In genomic region chr7:71633571-71634008, GRCh38 we compare ENCODE assay signal across 9 cellular contexts.
DNase-seq lines count a peak whose midpoint lies in the region; ATAC-seq and TF ChIP-seq lines count a peak whose summit lies in the region.
"Had no signal": no experiment of that assay in that cellular context is flagged by ENCODE, and none has a peak within 500 bp of the region (broad histone marks: within the 10 kb centered on the region; RNA-seq: fewer than 3 reads in every experiment).

No MANE protein-coding gene starts in this region.

- TF ChIP-seq CTCF in esophagus muscularis mucosa (IDR thresholded peaks at IDR 0.05) (no peak), OCI-LY7 (conservative IDR thresholded peaks at IDR 0.05; ENCODE audit: low read length) (no peak), GM13977 (IDR thresholded peaks at IDR 0.05; ENCODE audit: extremely low read depth, insufficient read depth, missing control alignments) (no peak)

- H4K8ac ChIP-seq in trophoblast cell (ENCODE audit: low read depth, low read length), result no peak overlapping the region

- no peak overlapping the region for H3K18ac ChIP-seq in trophoblast cell (ENCODE audit: low read length)

- H3K27me3 ChIP-seq in NT2/D1 (ENCODE audit: insufficient read depth, insufficient read length) (no peaks in the 10 kb centered on the region), esophagus muscularis mucosa (no peaks in the 10 kb centered on the region), trophoblast cell (ENCODE audit: insufficient read depth, low read length) (no peaks in the 10 kb centered on the region)

- intact Hi-C loops in esophagus muscularis mucosa (cut with DNase I) (no loop called here), OCI-LY7 (cut with micrococcal nuclease; ENCODE audit: unreplicated experiment) (no loop called here)

- H3K4me2 ChIP-seq in trophoblast cell (ENCODE audit: low read length) (peak overlapping the region; percentile 36), OCI-LY7 (ENCODE audit: low read length) (no peak overlapping the region)

- H2AK5ac ChIP-seq in trophoblast cell (ENCODE audit: low read length), result no peak overlapping the region

- in situ Hi-C loops in GM13977 (cut with MboI; ENCODE audit: low pct_unique_long_range_greater_than_20kb, low sequenced_read_pairs, unreplicated experiment), result no loop called here

- H3K27ac ChIP-seq in esophagus muscularis mucosa (replicated peaks in 1 of 4), result peak overlapping the region; percentile 40 to 69 (median 57)
- H3K27ac ChIP-seq in trophoblast cell (ENCODE audit: low read depth, low read length), result peak overlapping the region; percentile 73
- H3K27ac ChIP-seq in OCI-LY7 (ENCODE audit: low read depth, low read length, poor library complexity, severe bottlenecking), result no peak overlapping the region

- POLR2A ChIA-PET in OCI-LY7 (lab: Charles Lee), result no interaction called here

- H3K4me3 ChIP-seq in NT2/D1 (ENCODE audit: insufficient read length, low read depth) (no peak overlapping the region), esophagus muscularis mucosa (peak overlapping the region; percentile 3 to 26 (median 14)), trophoblast cell (ENCODE audit: low read depth, low read length) (no peak overlapping the region), OCI-LY7 (ENCODE audit: low read depth, low read length, poor library complexity, severe bottlenecking) (no peak overlapping the region)

- peaks cover 4% of the 10 kb centered on the region for H3K79me1 ChIP-seq in trophoblast cell (ENCODE audit: low read length)

- H2BK12ac ChIP-seq in trophoblast cell (ENCODE audit: low read length), result no peak overlapping the region

- 2% methylated on average over 3 of the region's 5 CpGs for WGBS in esophagus muscularis mucosa
- WGBS in trophoblast cell (ENCODE audit: extremely low coverage, insufficient coverage, insufficient read length), result no CpG with 5 or more reads among the region's 5 CpGs

- H3K79me2 ChIP-seq in trophoblast cell (ENCODE audit: control insufficient read depth, insufficient read depth, low read length, poor library complexity), result no peaks in the 10 kb centered on the region
- H3K79me2 ChIP-seq in OCI-LY7 (ENCODE audit: insufficient read depth, low read depth, low read length), result no peaks in the 10 kb centered on the region

- H3K9ac ChIP-seq in NT2/D1 (ENCODE audit: insufficient read length, low read depth), result peak overlapping the region; percentile 4
- H3K9ac ChIP-seq in trophoblast cell (ENCODE audit: low read length), result no peak overlapping the region

- H2AFZ ChIP-seq in trophoblast cell (ENCODE audit: insufficient read depth, low read length, poor library complexity) (no peak overlapping the region), OCI-LY7 (ENCODE audit: low read length) (no peak overlapping the region)

- TF ChIP-seq EP300 in esophagus muscularis mucosa (IDR thresholded peaks at IDR 0.05), result no peak

- H2BK120ac ChIP-seq in trophoblast cell (ENCODE audit: insufficient read depth, low read length, poor library complexity), result peak overlapping the region; percentile 20

- TF ChIP-seq POLR2A in esophagus muscularis mucosa (IDR thresholded peaks at IDR 0.05; ENCODE audit: low read depth), result no peak

- no peaks in the 10 kb centered on the region for H4K20me1 ChIP-seq in OCI-LY7 (ENCODE audit: insufficient read depth, low read length)

- H3K4me1 ChIP-seq in NT2/D1 (ENCODE audit: insufficient read depth, insufficient read length) (no peaks in the 10 kb centered on the region), esophagus muscularis mucosa (peaks cover 11 to 20% (median 18%) of the 10 kb centered on the region in 4 donors), trophoblast cell (ENCODE audit: control insufficient read depth in 1 of 2, insufficient read depth in 2 of 2, low read length in 2 of 2) (peaks cover 10 to 22% of the 10 kb centered on the region in 2 experiments), OCI-LY7 (ENCODE audit: insufficient read depth, low read length, poor library complexity, severe bottlenecking) (no peaks in the 10 kb centered on the region)

- no peak for ATAC-seq in HG03159 (IDR thresholded peaks at IDR 0.05; ENCODE audit: unreplicated experiment)

- H3K23ac ChIP-seq in trophoblast cell (ENCODE audit: low read length), result no peak overlapping the region

- H3K36me3 ChIP-seq in NT2/D1 (ENCODE audit: insufficient read depth, insufficient read length, low read length) (no peaks in the 10 kb centered on the region), esophagus muscularis mucosa (no peaks in the 10 kb centered on the region), trophoblast cell (ENCODE audit: control insufficient read depth in 1 of 2, insufficient read depth in 2 of 2, low read length in 2 of 2) (no peaks in the 10 kb centered on the region), OCI-LY7 (ENCODE audit: insufficient read depth, low read length) (no peaks in the 10 kb centered on the region)

- BruUV-seq in OCI-LY7 (replicated peaks; lab: Mats Ljungman, UMichigan), result no TSS peak

- DNase-seq in ELR (ENCODE audit: low read depth) (peak; percentile 10), NT2/D1 (ENCODE audit: low read depth, low spot score) (peak; percentile 75), esophagus muscularis mucosa (ENCODE audit: extremely low spot score) (no peak), trophoblast cell (peak in 1 of 2 donors; percentile 12), OCI-LY7 (ENCODE audit: low spot score) (no peak), NCI-H146 treated with DMSO at 0.1 percent for 48 hours (lab: John Stamatoyannopoulos, UW; ENCODE audit: unreplicated experiment) (no peak), GM13977 (ENCODE audit: low spot score) (no peak)
- DNase-seq: right cardiac atrium had no signal

- H3K9me3 ChIP-seq in NT2/D1 (ENCODE audit: insufficient read depth, low read length) (no peaks in the 10 kb centered on the region), esophagus muscularis mucosa (no peaks in the 10 kb centered on the region), trophoblast cell (ENCODE audit: insufficient read depth, low read depth, low read length) (no peaks in the 10 kb centered on the region), OCI-LY7 (ENCODE audit: low read length) (no peaks in the 10 kb centered on the region)

- no peak overlapping the region for H3K4ac ChIP-seq in trophoblast cell (ENCODE audit: low read depth, low read length)

- H3K9me2 ChIP-seq in OCI-LY7 (ENCODE audit: insufficient read depth, low read length), result no peaks in the 10 kb centered on the region

- CTCF ChIA-PET in OCI-LY7 (lab: Charles Lee; ENCODE audit: unreplicated experiment), result no interaction called here

- peak overlapping the region; percentile 36 for H2BK5ac ChIP-seq in trophoblast cell (ENCODE audit: low read depth, low read length, poor library complexity)

- no peak overlapping the region for H4K91ac ChIP-seq in trophoblast cell (ENCODE audit: low read depth, low read length)

- no peak overlapping the region for H4K12ac ChIP-seq in trophoblast cell (ENCODE audit: low read depth, low read length)

- no peak overlapping the region for H3K14ac ChIP-seq in trophoblast cell (ENCODE audit: low read length)

Comparison
In these comparisons a context has a peak if more than half of its experiments do, and no peak if none do; other contexts are left out.
1. DNase-seq: peak in ELR (single experiment) and NT2/D1 (single experiment); none in esophagus muscularis mucosa (single experiment), OCI-LY7 (single experiment), NCI-H146 treated with DMSO at 0.1 percent for 48 hours (single experiment) and GM13977 (single experiment).
2. H3K4me3 ChIP-seq: peak in esophagus muscularis mucosa (4 of 4); none in NT2/D1 (single experiment), trophoblast cell (single experiment) and OCI-LY7 (single experiment).